Comparison of ENCODE assay signal across 8 cellular contexts in the genomic region with DNA sequence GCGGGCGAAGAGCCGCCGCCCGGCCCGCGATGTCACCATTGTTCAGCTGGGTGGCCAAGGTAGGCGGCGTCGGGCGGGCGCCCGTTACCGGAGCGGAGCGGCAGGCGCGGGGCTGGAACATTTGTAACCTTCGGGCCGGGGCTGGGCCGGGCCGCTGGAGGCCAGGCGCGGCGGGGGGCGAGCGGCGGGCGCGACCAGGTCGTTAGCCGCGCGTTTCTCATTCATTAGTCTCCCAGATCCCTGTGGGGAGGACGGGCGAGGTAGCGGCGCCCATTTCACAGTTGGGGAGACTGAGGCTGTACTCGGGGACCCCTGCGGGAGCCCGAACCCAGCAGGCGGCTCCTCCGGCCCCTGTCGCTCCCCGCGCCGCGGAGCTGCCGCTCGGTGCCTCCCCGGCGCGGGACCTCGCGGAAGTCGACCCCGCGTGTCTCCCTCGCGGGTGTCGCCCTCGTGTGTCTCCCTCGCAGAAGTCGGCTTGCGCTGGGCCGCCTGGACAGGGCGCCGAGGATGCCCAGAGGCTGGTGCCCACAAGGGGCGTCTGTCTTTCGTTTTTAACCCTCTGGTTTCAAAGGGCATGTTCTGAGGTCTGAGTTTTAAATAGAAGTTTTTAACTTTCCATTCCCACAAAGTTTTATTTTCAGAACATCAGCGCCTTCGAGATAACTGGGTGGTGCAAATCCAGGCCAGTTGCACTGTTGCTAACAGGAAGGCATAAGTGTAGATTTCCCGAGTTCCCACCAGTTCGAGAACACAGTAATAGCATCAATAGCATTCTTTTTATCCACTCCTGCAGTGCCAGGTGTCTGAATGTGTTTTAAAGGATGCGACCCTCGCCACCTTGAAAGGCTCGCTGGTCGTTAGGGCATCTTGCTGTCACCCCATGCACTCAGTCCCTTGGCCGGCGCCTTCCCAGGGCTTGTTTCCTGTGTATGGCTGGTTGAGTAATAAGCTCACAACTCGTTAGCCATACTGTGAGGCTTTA. TPM values are rescaled to one million over a fixed set of nuclear protein-coding genes. Genes with fewer than 3 reads are reported as not detected.
DNase-seq lines count a peak whose midpoint lies in the region; ATAC-seq and TF ChIP-seq lines count a peak whose summit lies in the region.

No MANE protein-coding gene starts in this region.

- DNase-seq in GM23338 (ENCODE audit: low spot score) (peak; percentile 64), LHCN-M2 (ENCODE audit: low read depth) (peak; percentile 72), activated B cell treated with CpG ODN at 0.5 μM for 24 hours (peak; percentile 62), cardiac fibroblast (ENCODE audit: low read depth in 2 of 2) (peak; percentile 72 to 82), islet precursor cell (peak; percentile 73), cerebellar nuclear complex (lab: John Stamatoyannopoulos, UW) (no peak)
- DNase-seq in stimulated activated CD4-positive, alpha-beta T cell treated with anti-CD3 and anti-CD28 coated beads, Interleukin-12 subunit alpha, Interleukin-12 subunit beta, amount 100 ng/mL, for 48 hours (ENCODE audit: low read depth in 2 of 3, low spot score in 1 of 3) = peak; percentile 49 to 55 (median 55)

- H4K20me1 ChIP-seq in GM23338 (replicated peaks; ENCODE audit: insufficient read depth) = peaks cover 7% of the 10 kb centered on the region

- H3K36me3 Mint-ChIP-seq in GM23338 (ENCODE audit: low read depth) (no peaks in the 10 kb centered on the region), activated B cell treated with CpG ODN at 0.5 μM for 24 hours (ENCODE audit: low read depth) (peaks cover 6% of the 10 kb centered on the region)

- H3K4me3 ChIP-seq in GM23338 = peak overlapping the region; percentile 74
- peak overlapping the region; percentile 59 to 67 for H3K4me3 ChIP-seq in cardiac fibroblast (replicated peaks in 1 of 2; ENCODE audit: low read depth in 2 of 2, low read length in 2 of 2)

- ATAC-seq in GM23338 (peak; percentile 39), activated B cell treated with CpG ODN at 0.5 μM for 24 hours (ENCODE audit: low read depth) (peak; percentile 73)

- peaks cover 52% of the 10 kb centered on the region for H3K79me2 ChIP-seq in GM23338 (replicated peaks; ENCODE audit: insufficient read depth)

- no peaks in the 10 kb centered on the region for H3K36me3 ChIP-seq in GM23338 (ENCODE audit: insufficient read depth)

- H3K4me2 ChIP-seq in GM23338 = peak overlapping the region; percentile 85

- peak; percentile 12 for TF ChIP-seq POLR2A in GM10847 (IDR thresholded peaks at IDR 0.05; ENCODE audit: extremely low read depth, insufficient read length)

- peak; percentile 44 to 50 for TF ChIP-seq CTCF in GM23338 (conservative IDR thresholded peaks at IDR 0.05; ENCODE audit: low read depth in 2 of 2)
- no peak for TF ChIP-seq CTCF in activated B cell treated with CpG ODN at 0.5 μM for 24 hours (IDR thresholded peaks at IDR 0.05)
- TF ChIP-seq CTCF in cardiac fibroblast (IDR thresholded peaks at IDR 0.05; ENCODE audit: low read depth, low read length) = peak; percentile 63

- H3K27me3 ChIP-seq in GM23338 (ENCODE audit: insufficient read depth) = no peaks in the 10 kb centered on the region

- H3K4me1 ChIP-seq in GM23338 (ENCODE audit: insufficient read depth) = peaks cover 50% of the 10 kb centered on the region

- H3K4me3 Mint-ChIP-seq in GM23338 = peak overlapping the region; percentile 76
- peak overlapping the region; percentile 86 for H3K4me3 Mint-ChIP-seq in activated B cell treated with CpG ODN at 0.5 μM for 24 hours

- H3K27ac ChIP-seq in GM23338 (ENCODE audit: low read depth) = peak overlapping the region; percentile 67

- peaks cover 8% of the 10 kb centered on the region for H3F3A ChIP-seq in GM23338 (replicated peaks; ENCODE audit: low read depth)

- H3K27ac Mint-ChIP-seq in GM23338 (no peak overlapping the region), activated B cell treated with CpG ODN at 0.5 μM for 24 hours (peak overlapping the region; percentile 82)

- H3K9me3 Mint-ChIP-seq in GM23338 (peaks cover 6% of the 10 kb centered on the region; the same call in 2 of the 3 replicates), activated B cell treated with CpG ODN at 0.5 μM for 24 hours (no peaks in the 10 kb centered on the region)

- H3K9me2 ChIP-seq in GM23338 (ENCODE audit: insufficient read depth) = no peaks in the 10 kb centered on the region

- peaks cover 13% of the 10 kb centered on the region for H3K27me3 Mint-ChIP-seq in GM23338 (ENCODE audit: insufficient read depth, low read depth, poor library complexity)
- no peaks in the 10 kb centered on the region for H3K27me3 Mint-ChIP-seq in activated B cell treated with CpG ODN at 0.5 μM for 24 hours

- peaks cover 48% of the 10 kb centered on the region for H3K4me1 Mint-ChIP-seq in GM23338
- H3K4me1 Mint-ChIP-seq in activated B cell treated with CpG ODN at 0.5 μM for 24 hours = peaks cover 58% of the 10 kb centered on the region

- 0 out of 2 replicates have a peak overlapping the region, but pooled peaks have one; percentile 11 for H2AFZ ChIP-seq in GM23338

- intact Hi-C loops in activated B cell treated with CpG ODN at 0.5 μM for 24 hours (cut with micrococcal nuclease) = loop anchor here (1.0 to 5.0 kb wide), 7 partner anchors 12 to 685 kb away; a partner anchor contains a TSS

- CTCF ChIA-PET in activated B cell treated with CpG ODN at 0.5 μM for 24 hours (lab: Charles Lee) = interaction anchor here (0.6 to 2.9 kb wide), 15 partner anchors 10 to 178 kb away, joined by 3 to 12 read pairs (median 3); a partner anchor contains a TSS

- POLR2A ChIA-PET in activated B cell treated with CpG ODN at 0.5 μM for 24 hours (lab: Charles Lee) = interaction anchor here (1.9 to 4.4 kb wide), 3 partner anchors 81 to 151 kb away, joined by 5 to 48 read pairs (median 7); a partner anchor contains a TSS

TF ChIP-seq in GM23338, 12 proteins besides CTCF, POLR2A, EP300 and RAD21:
- TF ChIP-seq NANOG (IDR thresholded peaks at IDR 0.05; ENCODE audit: borderline replicate concordance) (no peak), CREB1 (CRISPR knock-in tag; IDR thresholded peaks at IDR 0.05; ENCODE audit: low read depth) (no peak), ZNF114 (CRISPR knock-in tag; IDR thresholded peaks at IDR 0.05) (0 out of 2 replicates have a peak, but pooled peaks have one; percentile 15)

RNA-seq across cellular contexts. Expression of a gene that starts 17.6 kb away (rescaled TPM):
- total RNA-seq in GM23338 (2014; rRNA removed; shearing (Covaris generic)) = not detected in 2 replicates
- 1.1 TPM in 1 of 2 replicates, not detected in the other for polyA plus RNA-seq in GM23338 (2016; fragmentation: Nextera tagmentation; extraction: Ambion mirVana)
- total RNA-seq in LHCN-M2 (2014; rRNA removed) = not detected in 2 replicates
- polyA plus RNA-seq in LHCN-M2 (2012) = not detected
- 1.9 and 2.2 TPM in 2 replicates for total RNA-seq in activated B cell treated with CpG ODN at 0.5 μM for 24 hours

Comparison
In these comparisons a context has a peak if more than half of its experiments do, and no peak if none do; other contexts are left out.
1. DNase-seq: peak in GM23338 (single experiment), LHCN-M2 (single experiment), activated B cell treated with CpG ODN at 0.5 μM for 24 hours (single experiment), cardiac fibroblast (2 of 2), islet precursor cell (single experiment) and stimulated activated CD4-positive, alpha-beta T cell treated with anti-CD3 and anti-CD28 coated beads, Interleukin-12 subunit alpha, Interleukin-12 subunit beta, amount 100 ng/mL, for 48 hours (3 of 3); none in cerebellar nuclear complex (0 of 2).